In the genomic region with DNA sequence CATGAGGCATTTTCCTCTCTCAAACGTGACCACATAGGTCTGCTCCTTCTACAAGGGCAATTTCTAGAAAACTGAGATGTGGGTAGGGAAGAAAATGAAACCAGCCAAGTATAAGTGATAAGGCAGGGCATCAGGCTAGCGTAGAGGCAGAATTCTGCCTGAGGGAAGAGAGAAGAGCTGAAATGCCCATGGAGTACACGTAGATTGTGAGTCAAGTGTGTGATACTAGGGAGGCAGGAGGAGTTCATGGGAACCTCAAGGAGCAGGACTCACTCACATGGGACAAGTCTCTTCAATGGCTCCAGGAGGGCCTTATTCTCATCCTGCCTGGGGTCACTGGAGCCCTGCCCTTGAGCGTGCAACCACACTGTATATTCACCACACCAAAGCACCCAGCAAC, we compare ENCODE assay signal across 1 cellular context.
TF ChIP-seq lines count a peak whose summit lies in the region.

No MANE protein-coding gene starts in this region.

TF ChIP-seq in IMR-90, 13 proteins besides CTCF, POLR2A, EP300 and RAD21 (continued from another document):
- no peak for TF ChIP-seq USF2 (IDR thresholded peaks at IDR 0.05; ENCODE audit: low read depth, low read length)
- TF ChIP-seq RCOR1 (IDR thresholded peaks at IDR 0.05; ENCODE audit: insufficient replicate concordance, low read length) = no peak
